In genomic region chr17:81522491-81523125, GRCh38 we compare ENCODE assay signal across 1 cellular context.
TF ChIP-seq lines count a peak whose summit lies in the region.

No MANE protein-coding gene starts in this region.

TF ChIP-seq in GM23338, 12 proteins besides CTCF, POLR2A, EP300 and RAD21 (continued from another document):
- TF ChIP-seq, protein P1, sequence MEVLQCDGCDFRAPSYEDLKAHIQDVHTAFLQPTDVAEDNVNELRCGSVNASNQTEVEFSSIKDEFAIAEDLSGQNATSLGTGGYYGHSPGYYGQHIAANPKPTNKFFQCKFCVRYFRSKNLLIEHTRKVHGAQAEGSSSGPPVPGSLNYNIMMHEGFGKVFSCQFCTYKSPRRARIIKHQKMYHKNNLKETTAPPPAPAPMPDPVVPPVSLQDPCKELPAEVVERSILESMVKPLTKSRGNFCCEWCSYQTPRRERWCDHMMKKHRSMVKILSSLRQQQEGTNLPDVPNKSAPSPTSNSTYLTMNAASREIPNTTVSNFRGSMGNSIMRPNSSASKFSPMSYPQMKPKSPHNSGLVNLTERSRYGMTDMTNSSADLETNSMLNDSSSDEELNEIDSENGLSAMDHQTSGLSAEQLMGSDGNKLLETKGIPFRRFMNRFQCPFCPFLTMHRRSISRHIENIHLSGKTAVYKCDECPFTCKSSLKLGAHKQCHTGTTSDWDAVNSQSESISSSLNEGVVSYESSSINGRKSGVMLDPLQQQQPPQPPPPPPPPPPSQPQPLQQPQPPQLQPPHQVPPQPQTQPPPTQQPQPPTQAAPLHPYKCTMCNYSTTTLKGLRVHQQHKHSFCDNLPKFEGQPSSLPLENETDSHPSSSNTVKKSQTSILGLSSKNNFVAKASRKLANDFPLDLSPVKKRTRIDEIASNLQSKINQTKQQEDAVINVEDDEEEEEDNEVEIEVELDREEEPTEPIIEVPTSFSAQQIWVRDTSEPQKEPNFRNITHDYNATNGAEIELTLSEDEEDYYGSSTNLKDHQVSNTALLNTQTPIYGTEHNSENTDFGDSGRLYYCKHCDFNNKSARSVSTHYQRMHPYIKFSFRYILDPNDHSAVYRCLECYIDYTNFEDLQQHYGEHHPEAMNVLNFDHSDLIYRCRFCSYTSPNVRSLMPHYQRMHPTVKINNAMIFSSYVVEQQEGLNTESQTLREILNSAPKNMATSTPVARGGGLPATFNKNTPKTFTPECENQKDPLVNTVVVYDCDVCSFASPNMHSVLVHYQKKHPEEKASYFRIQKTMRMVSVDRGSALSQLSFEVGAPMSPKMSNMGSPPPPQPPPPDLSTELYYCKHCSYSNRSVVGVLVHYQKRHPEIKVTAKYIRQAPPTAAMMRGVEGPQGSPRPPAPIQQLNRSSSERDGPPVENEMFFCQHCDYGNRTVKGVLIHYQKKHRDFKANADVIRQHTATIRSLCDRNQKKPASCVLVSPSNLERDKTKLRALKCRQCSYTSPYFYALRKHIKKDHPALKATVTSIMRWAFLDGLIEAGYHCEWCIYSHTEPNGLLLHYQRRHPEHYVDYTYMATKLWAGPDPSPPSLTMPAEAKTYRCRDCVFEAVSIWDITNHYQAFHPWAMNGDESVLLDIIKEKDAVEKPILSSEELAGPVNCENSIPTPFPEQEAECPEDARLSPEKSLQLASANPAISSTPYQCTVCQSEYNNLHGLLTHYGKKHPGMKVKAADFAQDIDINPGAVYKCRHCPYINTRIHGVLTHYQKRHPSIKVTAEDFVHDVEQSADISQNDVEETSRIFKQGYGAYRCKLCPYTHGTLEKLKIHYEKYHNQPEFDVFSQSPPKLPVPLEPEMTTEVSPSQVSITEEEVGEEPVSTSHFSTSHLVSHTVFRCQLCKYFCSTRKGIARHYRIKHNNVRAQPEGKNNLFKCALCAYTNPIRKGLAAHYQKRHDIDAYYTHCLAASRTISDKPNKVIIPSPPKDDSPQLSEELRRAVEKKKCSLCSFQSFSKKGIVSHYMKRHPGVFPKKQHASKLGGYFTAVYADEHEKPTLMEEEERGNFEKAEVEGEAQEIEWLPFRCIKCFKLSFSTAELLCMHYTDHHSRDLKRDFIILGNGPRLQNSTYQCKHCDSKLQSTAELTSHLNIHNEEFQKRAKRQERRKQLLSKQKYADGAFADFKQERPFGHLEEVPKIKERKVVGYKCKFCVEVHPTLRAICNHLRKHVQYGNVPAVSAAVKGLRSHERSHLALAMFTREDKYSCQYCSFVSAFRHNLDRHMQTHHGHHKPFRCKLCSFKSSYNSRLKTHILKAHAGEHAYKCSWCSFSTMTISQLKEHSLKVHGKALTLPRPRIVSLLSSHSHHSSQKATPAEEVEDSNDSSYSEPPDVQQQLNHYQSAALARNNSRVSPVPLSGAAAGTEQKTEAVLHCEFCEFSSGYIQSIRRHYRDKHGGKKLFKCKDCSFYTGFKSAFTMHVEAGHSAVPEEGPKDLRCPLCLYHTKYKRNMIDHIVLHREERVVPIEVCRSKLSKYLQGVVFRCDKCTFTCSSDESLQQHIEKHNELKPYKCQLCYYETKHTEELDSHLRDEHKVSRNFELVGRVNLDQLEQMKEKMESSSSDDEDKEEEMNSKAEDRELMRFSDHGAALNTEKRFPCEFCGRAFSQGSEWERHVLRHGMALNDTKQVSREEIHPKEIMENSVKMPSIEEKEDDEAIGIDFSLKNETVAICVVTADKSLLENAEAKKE (CRISPR knock-in tag; IDR thresholded peaks at IDR 0.05), result no peak
- TF ChIP-seq EZH2phosphoT487 (IDR thresholded peaks at IDR 0.05; ENCODE audit: unreplicated experiment), result no peak
- no peak for TF ChIP-seq STAT1 (IDR thresholded peaks at IDR 0.05; ENCODE audit: unreplicated experiment)
- TF ChIP-seq, protein P2, sequence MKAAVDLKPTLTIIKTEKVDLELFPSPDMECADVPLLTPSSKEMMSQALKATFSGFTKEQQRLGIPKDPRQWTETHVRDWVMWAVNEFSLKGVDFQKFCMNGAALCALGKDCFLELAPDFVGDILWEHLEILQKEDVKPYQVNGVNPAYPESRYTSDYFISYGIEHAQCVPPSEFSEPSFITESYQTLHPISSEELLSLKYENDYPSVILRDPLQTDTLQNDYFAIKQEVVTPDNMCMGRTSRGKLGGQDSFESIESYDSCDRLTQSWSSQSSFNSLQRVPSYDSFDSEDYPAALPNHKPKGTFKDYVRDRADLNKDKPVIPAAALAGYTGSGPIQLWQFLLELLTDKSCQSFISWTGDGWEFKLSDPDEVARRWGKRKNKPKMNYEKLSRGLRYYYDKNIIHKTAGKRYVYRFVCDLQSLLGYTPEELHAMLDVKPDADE (IDR thresholded peaks at IDR 0.05), result no peak
- no peak for TF ChIP-seq CREB1 (CRISPR knock-in tag; IDR thresholded peaks at IDR 0.05; ENCODE audit: low read depth)
- TF ChIP-seq EZH2 (IDR thresholded peaks at IDR 0.05; ENCODE audit: low read depth, unreplicated experiment), result no peak
- TF ChIP-seq JUNB (IDR thresholded peaks at IDR 0.05; ENCODE audit: unreplicated experiment), result no peak
- TF ChIP-seq POLR2AphosphoS5 (IDR thresholded peaks at IDR 0.05; ENCODE audit: low read depth), result no peak
- no peak for TF ChIP-seq ZNF114 (CRISPR knock-in tag; IDR thresholded peaks at IDR 0.05)
TF ChIP-seq in GM23338: peak in this region for 0.
